Comparison of ENCODE assay signal across 18 cellular contexts in genomic region chr17:70074236-70074830, GRCh38. TPM values are rescaled to one million over a fixed set of nuclear protein-coding genes. Genes with fewer than 3 reads are reported as not detected.
"Had no signal": no experiment of that assay in that cellular context is flagged by ENCODE, and none has a peak within 500 bp of the region (broad histone marks: within the 10 kb centered on the region; RNA-seq: fewer than 3 reads in every experiment).

No MANE protein-coding gene starts in this region.

- H3K9me3 ChIP-seq: left ventricle myocardium inferior, tibial nerve, vagina had no signal

- H3K4me3 ChIP-seq: left ventricle myocardium inferior, tibial nerve, vagina had no signal

- ATAC-seq: stimulated activated memory B cell treated with anti-CD40 and anti-IgM and Interleukin-4, amounts not matched to agents 10 μg/mL and 1 μg/mL and 100 μg/mL, for 72 hours had no signal

- H3K27me3 ChIP-seq: brain microvascular endothelial cell, tibial nerve, vagina had no signal

- H3K27ac ChIP-seq: brain microvascular endothelial cell, left ventricle myocardium inferior, vagina had no signal

- H3K36me3 ChIP-seq: brain microvascular endothelial cell, left ventricle myocardium inferior, tibial nerve, vagina had no signal

- FAIRE-seq: endothelial cell of umbilical vein had no signal

- DNase-seq: activated CD4-positive, alpha-beta T cell treated with anti-CD3 and anti-CD28 coated beads, Interleukin-2, amount 10 ng/mL, durations not matched to agents 7 days and 5 days; activated CD4-positive, CD25-positive, alpha-beta regulatory T cell; activated naive CD8-positive, alpha-beta T cell treated with anti-CD3 and anti-CD28 coated beads for 36 hours; amygdala; brain microvascular endothelial cell; effector CD8-positive, alpha-beta T cell; foreskin fibroblast; glutamatergic neuron; left ventricle myocardium inferior; retina; stimulated activated CD4-positive, alpha-beta T cell treated with anti-CD3 and anti-CD28 coated beads, Interleukin-2, amount 100 ng/mL, for 48 hours had no signal

- H3K4me1 ChIP-seq: left ventricle myocardium inferior, vagina had no signal

RNA-seq across cellular contexts. Expression of gene KCNJ16, which starts 0.7 kb away (rescaled TPM):
- total RNA-seq: activated CD4-positive, alpha-beta T cell treated with anti-CD3 and anti-CD28 coated beads, Interleukin-2, amount 10 ng/mL, durations not matched to agents 7 days and 5 days; activated naive CD8-positive, alpha-beta T cell treated with anti-CD3 and anti-CD28 coated beads for 36 hours; activated T-helper 1 cell treated with anti-CD3 and anti-CD28 coated beads, Interleukin-12 subunit alpha, Interleukin-12 subunit beta, Interleukin-2, Interleukin-4 antibody, amounts not matched to agents 30 ng/mL and 10 ng/mL and 1 ng/mL, durations not matched to agents 14 hours and 24 hours and 36 hours; endothelial cell of umbilical vein; left ventricle myocardium inferior; mesenteric fat pad; osteocyte; vagina had no signal
